In the genomic region with DNA sequence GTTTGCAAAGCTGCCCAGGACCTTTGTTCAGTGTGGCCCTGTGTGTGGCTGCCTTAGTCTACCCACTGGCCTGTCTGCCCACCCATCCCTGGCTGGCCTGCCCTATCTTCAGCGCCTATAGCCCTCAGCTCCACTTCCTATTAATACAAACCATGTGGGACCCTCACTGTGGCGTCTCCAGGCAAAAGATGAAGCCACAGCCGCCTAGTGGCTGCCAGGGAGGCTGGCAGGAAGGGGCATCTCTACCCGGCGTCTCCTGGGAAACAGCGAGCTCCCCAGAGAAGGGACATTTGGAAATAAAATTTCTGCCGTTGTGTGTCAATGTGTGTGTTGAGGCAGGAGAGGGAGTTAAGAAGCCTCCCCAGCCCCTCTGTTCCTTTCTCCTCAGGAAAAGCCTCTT, we compare ENCODE assay signal across 8 cellular contexts. TPM values are rescaled to one million over a fixed set of nuclear protein-coding genes. Genes with fewer than 3 reads are reported as not detected.
DNase-seq lines count a peak whose midpoint lies in the region; ATAC-seq and TF ChIP-seq lines count a peak whose summit lies in the region.
"Had no signal": no experiment of that assay in that cellular context is flagged by ENCODE, and none has a peak within 500 bp of the region (broad histone marks: within the 10 kb centered on the region; RNA-seq: fewer than 3 reads in every experiment).

No MANE protein-coding gene starts in this region.

- peaks cover 28% of the 10 kb centered on the region for H3K27me3 Mint-ChIP-seq in nephron (ENCODE audit: low read depth)

- peaks cover 12% of the 10 kb centered on the region for H3K36me3 Mint-ChIP-seq in nephron (ENCODE audit: low read depth)

- peaks cover 5% of the 10 kb centered on the region for H3K4me1 ChIP-seq in DOHH2 (ENCODE audit: control insufficient read depth, low read length)
- peaks cover 0 to 8% of the 10 kb centered on the region in 2 donors for H3K4me1 ChIP-seq in ascending aorta

- no peak overlapping the region for H3K27ac Mint-ChIP-seq in nephron

- H4K20me1 ChIP-seq in DOHH2 (ENCODE audit: control insufficient read depth, insufficient read depth, low read depth, low read length) = no peaks in the 10 kb centered on the region

- peaks cover 9% of the 10 kb centered on the region for H3K4me1 Mint-ChIP-seq in nephron

- no peak overlapping the region for H3K4me2 ChIP-seq in DOHH2 (ENCODE audit: low read length)

- H3K9me3 ChIP-seq in DOHH2 (ENCODE audit: control insufficient read depth, insufficient read depth, low read length) (no peaks in the 10 kb centered on the region), ascending aorta (no peaks in the 10 kb centered on the region)

- H3K36me3 ChIP-seq in DOHH2 (ENCODE audit: control insufficient read depth, low read length) (no peaks in the 10 kb centered on the region), ascending aorta (peaks cover 0 to 4% of the 10 kb centered on the region in 2 donors)

- peak; percentile 15 for DNase-seq in Jurkat, Clone E6-1 (ENCODE audit: low read depth, low spot score)
- DNase-seq in ascending aorta (ENCODE audit: low spot score in 2 of 2) (no peak), sciatic nerve (ENCODE audit: low spot score) (no peak), cortex of kidney (lab: John Stamatoyannopoulos, UW) (no peak)

- no peaks in the 10 kb centered on the region for H3K9me3 Mint-ChIP-seq in nephron

- ATAC-seq in sciatic nerve = no peak
- ATAC-seq in GM18909 (IDR thresholded peaks at IDR 0.05; ENCODE audit: poor library complexity, unreplicated experiment) = no peak

- H3K4me3 ChIP-seq in DOHH2 (ENCODE audit: low read length) (no peak overlapping the region), ascending aorta (no peak overlapping the region)
- H3K4me3 ChIP-seq in Jurkat, Clone E6-1 (ENCODE audit: low read length) = no peak overlapping the region
- H3K4me3 ChIP-seq: lung had no signal

- TF ChIP-seq CTCF in DOHH2 (IDR thresholded peaks at IDR 0.05; ENCODE audit: low read depth, low read length, poor library complexity, severe bottlenecking) (peak; percentile 49), ascending aorta (IDR thresholded peaks at IDR 0.05) (peak in 2 of 3 experiments; percentile 9 to 39), nephron (IDR thresholded peaks at IDR 0.05; ENCODE audit: unreplicated experiment in 3 of 3) (peak; percentile 41 to 45 (median 44))

- H3K27me3 ChIP-seq in DOHH2 (ENCODE audit: control insufficient read depth, low read length) (peaks cover 39% of the 10 kb centered on the region), ascending aorta (no peaks in the 10 kb centered on the region)

- H3K4me3 Mint-ChIP-seq in nephron = peak overlapping the region in 1 of 3 experiments; percentile 66

- intact Hi-C loops in ascending aorta (cut with DNase I) = no loop called here
- intact Hi-C loops in sciatic nerve (cut with DNase I) = no loop called here

- H3K9me2 ChIP-seq in DOHH2 (replicated peaks; ENCODE audit: control insufficient read depth, low read length) = no peaks in the 10 kb centered on the region

- no peak overlapping the region for H3K27ac ChIP-seq in DOHH2 (ENCODE audit: low read depth, low read length)
- H3K27ac ChIP-seq in ascending aorta = no peak overlapping the region

- H3K79me2 ChIP-seq in DOHH2 (ENCODE audit: control insufficient read depth, low read length) = no peaks in the 10 kb centered on the region

- 0 out of 2 replicates have a peak, but pooled peaks cover 2% of the 10 kb centered on the region for H3F3A ChIP-seq in DOHH2 (ENCODE audit: control insufficient read depth, insufficient read depth)

RNA-seq across cellular contexts. Expression of a gene that starts 31.5 kb away (rescaled TPM):
- polyA plus RNA-seq in Jurkat, Clone E6-1 (2012; ENCODE audit: insufficient read depth, insufficient read length) = not detected
- not detected for total RNA-seq in ascending aorta
- not detected for total RNA-seq in sciatic nerve
- total RNA-seq: lung had no signal

RNA-seq across cellular contexts. Expression of a gene that starts 50.6 kb away (rescaled TPM):
- polyA plus RNA-seq in Jurkat, Clone E6-1 (2012; ENCODE audit: insufficient read depth, insufficient read length) = not detected
- total RNA-seq in ascending aorta (2.4 TPM), sciatic nerve (3.3 TPM)
